1 cellular context compared by ENCODE assay signal in genomic region chrX:152899874-152900719, GRCh38.
TF ChIP-seq lines count a peak whose summit lies in the region.

No MANE protein-coding gene starts in this region.

TF ChIP-seq in GM23338, 12 proteins besides CTCF, POLR2A, EP300 and RAD21 (continued from another document):
- no peak for TF ChIP-seq REST (IDR thresholded peaks at IDR 0.05; ENCODE audit: unreplicated experiment)
- TF ChIP-seq POLR2AphosphoS5 (IDR thresholded peaks at IDR 0.05; ENCODE audit: low read depth), result no peak
- TF ChIP-seq ZNF114 (CRISPR knock-in tag; IDR thresholded peaks at IDR 0.05), result no peak
- TF ChIP-seq, protein P1, sequence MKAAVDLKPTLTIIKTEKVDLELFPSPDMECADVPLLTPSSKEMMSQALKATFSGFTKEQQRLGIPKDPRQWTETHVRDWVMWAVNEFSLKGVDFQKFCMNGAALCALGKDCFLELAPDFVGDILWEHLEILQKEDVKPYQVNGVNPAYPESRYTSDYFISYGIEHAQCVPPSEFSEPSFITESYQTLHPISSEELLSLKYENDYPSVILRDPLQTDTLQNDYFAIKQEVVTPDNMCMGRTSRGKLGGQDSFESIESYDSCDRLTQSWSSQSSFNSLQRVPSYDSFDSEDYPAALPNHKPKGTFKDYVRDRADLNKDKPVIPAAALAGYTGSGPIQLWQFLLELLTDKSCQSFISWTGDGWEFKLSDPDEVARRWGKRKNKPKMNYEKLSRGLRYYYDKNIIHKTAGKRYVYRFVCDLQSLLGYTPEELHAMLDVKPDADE (IDR thresholded peaks at IDR 0.05), result no peak
- TF ChIP-seq STAT1 (IDR thresholded peaks at IDR 0.05; ENCODE audit: unreplicated experiment), result no peak
- no peak for TF ChIP-seq NANOG (IDR thresholded peaks at IDR 0.05; ENCODE audit: borderline replicate concordance)
- no peak for TF ChIP-seq EZH2 (IDR thresholded peaks at IDR 0.05; ENCODE audit: low read depth, unreplicated experiment)
- TF ChIP-seq CREB1 (CRISPR knock-in tag; IDR thresholded peaks at IDR 0.05; ENCODE audit: low read depth), result no peak
- TF ChIP-seq, protein P2, sequence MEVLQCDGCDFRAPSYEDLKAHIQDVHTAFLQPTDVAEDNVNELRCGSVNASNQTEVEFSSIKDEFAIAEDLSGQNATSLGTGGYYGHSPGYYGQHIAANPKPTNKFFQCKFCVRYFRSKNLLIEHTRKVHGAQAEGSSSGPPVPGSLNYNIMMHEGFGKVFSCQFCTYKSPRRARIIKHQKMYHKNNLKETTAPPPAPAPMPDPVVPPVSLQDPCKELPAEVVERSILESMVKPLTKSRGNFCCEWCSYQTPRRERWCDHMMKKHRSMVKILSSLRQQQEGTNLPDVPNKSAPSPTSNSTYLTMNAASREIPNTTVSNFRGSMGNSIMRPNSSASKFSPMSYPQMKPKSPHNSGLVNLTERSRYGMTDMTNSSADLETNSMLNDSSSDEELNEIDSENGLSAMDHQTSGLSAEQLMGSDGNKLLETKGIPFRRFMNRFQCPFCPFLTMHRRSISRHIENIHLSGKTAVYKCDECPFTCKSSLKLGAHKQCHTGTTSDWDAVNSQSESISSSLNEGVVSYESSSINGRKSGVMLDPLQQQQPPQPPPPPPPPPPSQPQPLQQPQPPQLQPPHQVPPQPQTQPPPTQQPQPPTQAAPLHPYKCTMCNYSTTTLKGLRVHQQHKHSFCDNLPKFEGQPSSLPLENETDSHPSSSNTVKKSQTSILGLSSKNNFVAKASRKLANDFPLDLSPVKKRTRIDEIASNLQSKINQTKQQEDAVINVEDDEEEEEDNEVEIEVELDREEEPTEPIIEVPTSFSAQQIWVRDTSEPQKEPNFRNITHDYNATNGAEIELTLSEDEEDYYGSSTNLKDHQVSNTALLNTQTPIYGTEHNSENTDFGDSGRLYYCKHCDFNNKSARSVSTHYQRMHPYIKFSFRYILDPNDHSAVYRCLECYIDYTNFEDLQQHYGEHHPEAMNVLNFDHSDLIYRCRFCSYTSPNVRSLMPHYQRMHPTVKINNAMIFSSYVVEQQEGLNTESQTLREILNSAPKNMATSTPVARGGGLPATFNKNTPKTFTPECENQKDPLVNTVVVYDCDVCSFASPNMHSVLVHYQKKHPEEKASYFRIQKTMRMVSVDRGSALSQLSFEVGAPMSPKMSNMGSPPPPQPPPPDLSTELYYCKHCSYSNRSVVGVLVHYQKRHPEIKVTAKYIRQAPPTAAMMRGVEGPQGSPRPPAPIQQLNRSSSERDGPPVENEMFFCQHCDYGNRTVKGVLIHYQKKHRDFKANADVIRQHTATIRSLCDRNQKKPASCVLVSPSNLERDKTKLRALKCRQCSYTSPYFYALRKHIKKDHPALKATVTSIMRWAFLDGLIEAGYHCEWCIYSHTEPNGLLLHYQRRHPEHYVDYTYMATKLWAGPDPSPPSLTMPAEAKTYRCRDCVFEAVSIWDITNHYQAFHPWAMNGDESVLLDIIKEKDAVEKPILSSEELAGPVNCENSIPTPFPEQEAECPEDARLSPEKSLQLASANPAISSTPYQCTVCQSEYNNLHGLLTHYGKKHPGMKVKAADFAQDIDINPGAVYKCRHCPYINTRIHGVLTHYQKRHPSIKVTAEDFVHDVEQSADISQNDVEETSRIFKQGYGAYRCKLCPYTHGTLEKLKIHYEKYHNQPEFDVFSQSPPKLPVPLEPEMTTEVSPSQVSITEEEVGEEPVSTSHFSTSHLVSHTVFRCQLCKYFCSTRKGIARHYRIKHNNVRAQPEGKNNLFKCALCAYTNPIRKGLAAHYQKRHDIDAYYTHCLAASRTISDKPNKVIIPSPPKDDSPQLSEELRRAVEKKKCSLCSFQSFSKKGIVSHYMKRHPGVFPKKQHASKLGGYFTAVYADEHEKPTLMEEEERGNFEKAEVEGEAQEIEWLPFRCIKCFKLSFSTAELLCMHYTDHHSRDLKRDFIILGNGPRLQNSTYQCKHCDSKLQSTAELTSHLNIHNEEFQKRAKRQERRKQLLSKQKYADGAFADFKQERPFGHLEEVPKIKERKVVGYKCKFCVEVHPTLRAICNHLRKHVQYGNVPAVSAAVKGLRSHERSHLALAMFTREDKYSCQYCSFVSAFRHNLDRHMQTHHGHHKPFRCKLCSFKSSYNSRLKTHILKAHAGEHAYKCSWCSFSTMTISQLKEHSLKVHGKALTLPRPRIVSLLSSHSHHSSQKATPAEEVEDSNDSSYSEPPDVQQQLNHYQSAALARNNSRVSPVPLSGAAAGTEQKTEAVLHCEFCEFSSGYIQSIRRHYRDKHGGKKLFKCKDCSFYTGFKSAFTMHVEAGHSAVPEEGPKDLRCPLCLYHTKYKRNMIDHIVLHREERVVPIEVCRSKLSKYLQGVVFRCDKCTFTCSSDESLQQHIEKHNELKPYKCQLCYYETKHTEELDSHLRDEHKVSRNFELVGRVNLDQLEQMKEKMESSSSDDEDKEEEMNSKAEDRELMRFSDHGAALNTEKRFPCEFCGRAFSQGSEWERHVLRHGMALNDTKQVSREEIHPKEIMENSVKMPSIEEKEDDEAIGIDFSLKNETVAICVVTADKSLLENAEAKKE (CRISPR knock-in tag; IDR thresholded peaks at IDR 0.05), result no peak
TF ChIP-seq in GM23338: peak in this region for 0.
